In genomic region chr1:164912290-164912689, GRCh38 we compare ENCODE assay signal across 14 cellular contexts.
"Had no signal": no experiment of that assay in that cellular context is flagged by ENCODE, and none has a peak within 500 bp of the region (broad histone marks: within the 10 kb centered on the region; RNA-seq: fewer than 3 reads in every experiment).

No MANE protein-coding gene starts in this region.

- FAIRE-seq: frontal cortex had no signal

- H3K4me3 ChIP-seq: skin epidermis, tibial nerve, vagina had no signal

- H3K9me3 ChIP-seq: tibial nerve, vagina had no signal

- DNase-seq: activated CD4-positive, alpha-beta memory T cell treated with anti-CD3 and anti-CD28 coated beads for 36 hours; activated CD4-positive, alpha-beta T cell treated with anti-CD3 and anti-CD28 coated beads for 36 hours; activated naive CD4-positive, alpha-beta T cell treated with anti-CD3 and anti-CD28 coated beads for 36 hours; activated T-cell treated with anti-CD3 and anti-CD28 coated beads for 4 hours; cerebellar nuclear complex; cortex of kidney; mesenchymal stem cell; natural killer cell; stimulated activated CD4-positive, alpha-beta T cell treated with anti-CD3 and anti-CD28 coated beads, Interleukin-15, amount 100 ng/mL, for 24 hours; stimulated activated CD4-positive, alpha-beta T cell treated with anti-CD3 and anti-CD28 coated beads, Interleukin-2, amount 100 ng/mL, for 48 hours had no signal

- H3K4me1 ChIP-seq: tibial nerve, vagina had no signal

- H3K36me3 ChIP-seq: tibial nerve, vagina had no signal

- H3K27ac ChIP-seq: skin epidermis, tibial nerve, vagina had no signal

- H3K27me3 ChIP-seq: tibial nerve, vagina had no signal
